Comparison of ENCODE assay signal across 10 cellular contexts in the genomic region with DNA sequence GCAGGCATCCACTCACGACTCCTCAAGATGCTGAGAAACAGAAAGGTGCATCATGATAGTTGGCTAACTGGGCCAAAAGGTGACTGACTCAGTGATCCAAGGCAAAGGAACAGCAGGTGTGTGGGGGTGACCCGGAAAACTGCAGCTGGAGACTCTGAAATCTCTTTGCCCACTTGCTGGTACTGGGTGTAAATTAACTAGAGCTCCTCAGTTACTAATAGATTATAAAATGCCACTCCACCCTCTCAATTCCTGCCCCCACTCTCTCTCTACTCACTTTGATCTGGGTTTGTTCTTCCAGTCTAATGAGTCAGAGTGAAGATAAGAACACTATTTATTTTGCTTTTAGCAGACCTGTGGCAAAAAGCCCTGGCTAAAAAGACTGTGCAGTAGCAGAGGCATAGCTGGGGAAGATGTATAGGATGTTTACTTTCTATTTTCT. TPM values are rescaled to one million over a fixed set of nuclear protein-coding genes. Genes with fewer than 3 reads are reported as not detected.
DNase-seq lines count a peak whose midpoint lies in the region; ATAC-seq, FAIRE-seq and TF ChIP-seq lines count a peak whose summit lies in the region.
"Had no signal": no experiment of that assay in that cellular context is flagged by ENCODE, and none has a peak within 500 bp of the region (broad histone marks: within the 10 kb centered on the region; RNA-seq: fewer than 3 reads in every experiment).

No MANE protein-coding gene starts in this region.

- WGBS in hepatocyte (ENCODE audit: low lambda C conversion rate, missing lambda C conversion rate), result 28% methylated on average over 2 of the region's 2 CpGs
- 16 to 64% (median 25%) methylated on average over 2 of the region's 2 CpGs for WGBS in stomach, 5 donors

- peak overlapping the region; percentile 57 for H3K4me3 Mint-ChIP-seq in T-helper 2 cell treated with Interferon-gamma antibody and Interleukin-4, amounts not matched to agents 5 μg/mL and 100 μg/mL, for 36 hours

- no peak for TF ChIP-seq POLR2A in stomach (IDR thresholded peaks at IDR 0.05)

- ATAC-seq in Right ventricle myocardium superior (ENCODE audit: poor library complexity) (peak; percentile 38), Right ventricle myocardium inferior (no peak)

- H3K9me3 Mint-ChIP-seq in T-helper 2 cell treated with Interferon-gamma antibody and Interleukin-4, amounts not matched to agents 5 μg/mL and 100 μg/mL, for 36 hours, result no peaks in the 10 kb centered on the region

- H3K27me3 ChIP-seq in hepatocyte (no peaks in the 10 kb centered on the region), stomach (no peaks in the 10 kb centered on the region), tibial artery (peaks cover 0 to 2% of the 10 kb centered on the region in 2 donors)

- peak overlapping the region; percentile 89 for H3K27ac Mint-ChIP-seq in T-helper 2 cell treated with Interferon-gamma antibody and Interleukin-4, amounts not matched to agents 5 μg/mL and 100 μg/mL, for 36 hours

- no peak overlapping the region for H3K4me3 ChIP-seq in hepatocyte
- H3K4me3 ChIP-seq in stomach, result no peak overlapping the region
- H3K4me3 ChIP-seq in tibial artery, result no peak overlapping the region
- H3K4me3 ChIP-seq: SK-N-MC had no signal

- intact Hi-C loops in Right ventricle myocardium superior (cut with DNase I), result no loop called here
- intact Hi-C loops in Right ventricle myocardium inferior (cut with DNase I), result loop anchor here (5.0 kb wide), 1 partner anchor 271 kb away; no protein-coding TSS in a partner anchor
- intact Hi-C loops in stomach (cut with DNase I; ENCODE audit: low total_unique reads), result no loop called here
- intact Hi-C loops in tibial artery (cut with DNase I; ENCODE audit: low total_unique reads), result loop anchor here (10.0 kb wide), 1 partner anchor 74 kb away; no protein-coding TSS in a partner anchor

- no peaks in the 10 kb centered on the region for H3K79me2 ChIP-seq in hepatocyte

- H3K27ac ChIP-seq in hepatocyte, result peak overlapping the region; percentile 97
- peak overlapping the region; percentile 21 to 65 (median 42) for H3K27ac ChIP-seq in stomach
- no peak overlapping the region for H3K27ac ChIP-seq in tibial artery
- H3K27ac ChIP-seq: SK-N-MC had no signal

- DNase-seq in Right ventricle myocardium superior (no peak), Right ventricle myocardium inferior (ENCODE audit: missing footprints) (no peak), hepatocyte (ENCODE audit: low spot score) (peak; percentile 70), stomach (peak; percentile 43), GM19239 (ENCODE audit: insufficient read length, low spot score) (no peak), tibial artery (no peak), AG08395 (ENCODE audit: low spot score) (no peak)
- DNase-seq in T-helper 2 cell treated with Interferon-gamma antibody and Interleukin-4, amounts not matched to agents 5 μg/mL and 100 μg/mL, for 36 hours (ENCODE audit: low spot score), result peak; percentile 46

- no peaks in the 10 kb centered on the region for H3K36me3 ChIP-seq in hepatocyte (replicated peaks; ENCODE audit: insufficient read depth, low read depth)
- H3K36me3 ChIP-seq in stomach, result no peaks in the 10 kb centered on the region
- H3K36me3 ChIP-seq in tibial artery, result no peaks in the 10 kb centered on the region

- H2AFZ ChIP-seq in hepatocyte, result no peak overlapping the region

- H3K27me3 Mint-ChIP-seq in T-helper 2 cell treated with Interferon-gamma antibody and Interleukin-4, amounts not matched to agents 5 μg/mL and 100 μg/mL, for 36 hours (ENCODE audit: low read depth), result no peaks in the 10 kb centered on the region

- H3K9me3 ChIP-seq in hepatocyte (ENCODE audit: low read depth), result no peaks in the 10 kb centered on the region
- H3K9me3 ChIP-seq in stomach, result no peaks in the 10 kb centered on the region
- H3K9me3 ChIP-seq in tibial artery, result no peaks in the 10 kb centered on the region

- no peak for TF ChIP-seq EP300 in stomach (IDR thresholded peaks at IDR 0.05)

- peak overlapping the region; percentile 39 for H3K4me2 ChIP-seq in hepatocyte

- no peak for FAIRE-seq in GM19239 (lab: Jason Lieb, UNC)
- FAIRE-seq: D721Med had no signal

- H3K4me1 ChIP-seq in hepatocyte (ENCODE audit: insufficient read depth), result peaks cover 36% of the 10 kb centered on the region
- peaks cover 9 to 44% (median 26%) of the 10 kb centered on the region in 4 donors for H3K4me1 ChIP-seq in stomach
- H3K4me1 ChIP-seq in tibial artery, result peaks cover 0 to 13% (median 2%) of the 10 kb centered on the region in 4 donors

- H3K36me3 Mint-ChIP-seq in T-helper 2 cell treated with Interferon-gamma antibody and Interleukin-4, amounts not matched to agents 5 μg/mL and 100 μg/mL, for 36 hours (ENCODE audit: low read depth), result no peaks in the 10 kb centered on the region

- H4K20me1 ChIP-seq in hepatocyte (ENCODE audit: insufficient read depth, poor library complexity, severe bottlenecking), result no peaks in the 10 kb centered on the region

- H3K9me2 ChIP-seq in hepatocyte (replicated peaks; ENCODE audit: insufficient read depth), result no peaks in the 10 kb centered on the region

- peaks cover 26% of the 10 kb centered on the region for H3K4me1 Mint-ChIP-seq in T-helper 2 cell treated with Interferon-gamma antibody and Interleukin-4, amounts not matched to agents 5 μg/mL and 100 μg/mL, for 36 hours (ENCODE audit: low read depth)

- TF ChIP-seq CTCF in hepatocyte (IDR thresholded peaks at IDR 0.05; ENCODE audit: poor library complexity) (no peak), stomach (IDR thresholded peaks at IDR 0.05) (no peak), tibial artery (IDR thresholded peaks at IDR 0.05) (no peak)

RNA-seq across cellular contexts. Expression of a gene that starts 7.2 kb away (rescaled TPM):
- 12.7 TPM for total RNA-seq in Right ventricle myocardium superior
- total RNA-seq in Right ventricle myocardium inferior, result 13.5 TPM
- 38.6 and 42.0 TPM in 2 replicates for total RNA-seq in hepatocyte
- polyA plus RNA-seq in hepatocyte, result 43.3 and 47.0 TPM in 2 replicates
- total RNA-seq in stomach, result 10 to 100 TPM in 4 of 5 donors, 1 to 10 TPM in 1; 1.2 to 27.9 (median 17.9) TPM
- polyA plus RNA-seq in stomach, result 10 to 100 TPM; 15.3 to 25.6 (median 16.1) TPM

RNA-seq across cellular contexts. Expression of a gene that starts 30.5 kb away (rescaled TPM):
- total RNA-seq in Right ventricle myocardium superior, result 14.3 TPM
- 25.2 TPM for total RNA-seq in Right ventricle myocardium inferior
- total RNA-seq in hepatocyte, result 0.23 and 0.76 TPM in 2 replicates
- 0.21 and 2.2 TPM in 2 replicates for polyA plus RNA-seq in hepatocyte
- total RNA-seq in stomach, result not detected
- under 1 TPM in 1 of 3 donors, not detected in 2; 0.37 TPM for polyA plus RNA-seq in stomach

Comparison
In these comparisons a context has a peak if more than half of its experiments do, and no peak if none do; other contexts are left out.
1. intact Hi-C loops: an anchor here in Right ventricle myocardium inferior (5.0 kb wide) and tibial artery (10.0 kb wide); none called in Right ventricle myocardium superior and stomach.
2. DNase-seq: peak in T-helper 2 cell treated with Interferon-gamma antibody and Interleukin-4, amounts not matched to agents 5 μg/mL and 100 μg/mL, for 36 hours (single experiment), hepatocyte (single experiment) and stomach (single experiment); none in Right ventricle myocardium superior (single experiment), Right ventricle myocardium inferior (single experiment), GM19239 (single experiment), tibial artery (0 of 2) and AG08395 (single experiment).
3. H3K27ac ChIP-seq: peak in hepatocyte (single experiment) and stomach (5 of 5); none in tibial artery (0 of 2).